Comparison of ENCODE assay signal across 17 cellular contexts in the genomic region with DNA sequence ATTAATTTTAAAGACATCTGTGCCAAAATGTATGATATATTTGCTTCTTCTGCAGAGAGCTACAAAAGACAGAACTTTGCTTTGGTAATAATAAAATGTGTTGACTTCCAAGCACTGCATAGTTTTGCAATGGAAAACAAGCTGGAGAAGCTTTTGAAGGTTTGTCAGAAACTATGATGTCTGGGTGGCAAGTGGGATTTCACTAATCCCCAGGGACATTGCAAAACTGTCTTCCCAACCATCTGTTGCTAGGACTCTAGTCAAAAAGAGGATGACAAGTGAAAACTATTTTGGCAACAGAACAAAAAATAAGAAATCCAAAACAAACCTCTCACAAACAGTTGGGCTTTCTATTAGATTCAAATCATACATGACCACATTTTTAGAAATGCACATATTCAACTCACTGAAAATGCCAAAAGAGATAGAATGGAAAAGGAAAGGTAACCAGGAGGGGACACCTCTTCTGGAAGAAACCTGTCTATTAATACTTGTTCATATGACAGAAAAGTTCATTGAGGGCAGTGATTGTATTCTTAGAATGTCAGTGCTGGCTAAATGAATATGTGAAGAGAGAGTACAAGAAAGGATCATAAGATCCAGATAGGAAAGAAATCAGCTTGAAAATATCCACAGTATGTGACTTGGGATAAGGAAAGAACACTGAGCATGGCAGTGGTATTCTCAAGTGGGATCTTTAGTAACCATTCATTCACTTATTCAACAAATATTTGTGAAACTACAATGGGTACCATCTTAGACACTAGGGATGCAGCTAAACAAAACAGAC.
DNase-seq lines count a peak whose midpoint lies in the region; TF ChIP-seq lines count a peak whose summit lies in the region.
"Had no signal": no experiment of that assay in that cellular context is flagged by ENCODE, and none has a peak within 500 bp of the region (broad histone marks: within the 10 kb centered on the region; RNA-seq: fewer than 3 reads in every experiment).

No MANE protein-coding gene starts in this region.

- H3K27me3 Mint-ChIP-seq in brain = no peaks in the 10 kb centered on the region
- H3K27me3 Mint-ChIP-seq: activated naive CD8-positive, alpha-beta T cell; B cell; IgD-negative memory B cell had no signal

- TF ChIP-seq CTCF in brain (conservative IDR thresholded peaks at IDR 0.05) = no peak

- H3K4me1 Mint-ChIP-seq in brain = peaks cover 6% of the 10 kb centered on the region
- H3K4me1 Mint-ChIP-seq: B cell had no signal

- DNase-seq in AG08395 (ENCODE audit: low spot score) (peak; percentile 42), GM04503 (ENCODE audit: low read depth) (peak; percentile 76), iris pigment epithelial cell (ENCODE audit: low read depth) (peak; percentile 45), occipital lobe (lab: John Stamatoyannopoulos, UW) (no peak), AML-193 (lab: John Stamatoyannopoulos, UW) (no peak)
- DNase-seq in activated CD8-positive, alpha-beta memory T cell treated with anti-CD3 and anti-CD28 coated beads, Interleukin-2, amount 50 U/mL, for 48 hours = no peak
- no peak for DNase-seq in activated CD4-positive, alpha-beta T cell treated with anti-CD3 and anti-CD28 coated beads, Interleukin-2, amount 50 U/mL, for 1 hour
- DNase-seq: activated CD4-positive, alpha-beta T cell treated with anti-CD3 and anti-CD28 coated beads, Interleukin-2, amount 50 U/mL, for 48 hours; DMS153; dorsolateral prefrontal cortex; NCI-H774; pancreas; small intestine had no signal

- H3K9me3 Mint-ChIP-seq in brain = peaks cover 11 to 20% (median 16%) of the 10 kb centered on the region in 5 experiments

- H3K4me3 Mint-ChIP-seq in brain = no peak overlapping the region
- H3K4me3 Mint-ChIP-seq: activated naive CD8-positive, alpha-beta T cell; B cell; IgD-negative memory B cell had no signal

- H3K27ac Mint-ChIP-seq in brain = peak overlapping the region in 3 of 5 experiments; percentile 9 to 59 (median 29)
- H3K27ac Mint-ChIP-seq: activated naive CD8-positive, alpha-beta T cell; B cell; IgD-negative memory B cell had no signal

- H3K36me3 Mint-ChIP-seq in brain = peaks cover 6% of the 10 kb centered on the region

Comparison
In these comparisons a context has a peak if more than half of its experiments do, and no peak if none do; other contexts are left out.
1. DNase-seq: peak in AG08395 (single experiment), GM04503 (single experiment) and iris pigment epithelial cell (single experiment); none in occipital lobe (single experiment), activated CD8-positive, alpha-beta memory T cell treated with anti-CD3 and anti-CD28 coated beads, Interleukin-2, amount 50 U/mL, for 48 hours (single experiment), activated CD4-positive, alpha-beta T cell treated with anti-CD3 and anti-CD28 coated beads, Interleukin-2, amount 50 U/mL, for 1 hour (single experiment) and AML-193 (0 of 2).